In the genomic region with DNA sequence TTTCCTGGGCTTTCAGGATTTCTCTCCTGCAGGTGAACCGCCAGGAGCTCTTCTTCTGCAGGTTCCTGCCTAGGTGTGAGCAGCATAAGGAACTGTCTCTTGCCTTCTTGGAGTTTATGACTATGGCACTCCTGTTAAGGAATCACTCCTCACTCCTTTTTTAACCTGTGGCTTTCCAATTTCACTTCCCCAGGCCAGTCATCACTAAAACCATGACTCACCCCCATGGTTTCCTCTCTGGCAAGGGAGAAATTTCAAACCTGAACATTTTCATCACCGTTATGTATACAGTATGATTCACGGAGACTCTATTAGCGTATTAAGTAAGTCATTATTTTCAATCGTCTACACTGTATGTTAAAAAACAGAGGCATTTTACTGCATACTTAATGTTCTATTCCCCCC, we compare ENCODE assay signal across 8 cellular contexts.
DNase-seq lines count a peak whose midpoint lies in the region; ATAC-seq, FAIRE-seq and TF ChIP-seq lines count a peak whose summit lies in the region.

No MANE protein-coding gene starts in this region.

- SMC1A ChIA-PET in GM12878 (lab: Charles Lee; ENCODE audit: uncharacterized antibody, unreplicated experiment), result interaction anchor here (0.6 to 9.8 kb wide), 10 partner anchors 9 to 321 kb away, joined by 3 to 266 read pairs (median 9); no protein-coding TSS in a partner anchor

- TF ChIP-seq POLR2A in GM12878 (IDR thresholded peaks at IDR 0.05; ENCODE audit: low read depth, low read length), result no peak; the same call in 1 of the 2 replicates

- no peaks in the 10 kb centered on the region for H4K20me1 ChIP-seq in GM12878 (ENCODE audit: control insufficient read depth, insufficient read depth)

- H2AFZ ChIP-seq in ACC112 (ENCODE audit: low read length, unreplicated experiment) (peak overlapping the region; percentile 35), GM12878 (ENCODE audit: control insufficient read depth, low read depth, low read length) (no peak overlapping the region; the same call in 1 of the 2 replicates)

- H3K27ac ChIP-seq in ACC112 (ENCODE audit: low read depth, low read length), result peak overlapping the region; percentile 12
- peak overlapping the region; percentile 97 for H3K27ac ChIP-seq in GM12878 (ENCODE audit: control insufficient read depth, insufficient read depth)
- H3K27ac ChIP-seq in A673 (ENCODE audit: low read depth, low read length, poor library complexity, severe bottlenecking), result no peak overlapping the region

- H3K79me2 ChIP-seq in ACC112 (ENCODE audit: control insufficient read depth, insufficient read depth, low read length, unreplicated experiment) (no peaks in the 10 kb centered on the region), GM12878 (ENCODE audit: control insufficient read depth, insufficient read depth, low read length) (peaks cover 11% of the 10 kb centered on the region)

- peak overlapping the region; percentile 69 for H3K9ac ChIP-seq in GM12878 (ENCODE audit: control insufficient read depth, insufficient read depth, low read length)

- intact Hi-C loops in GM12878 (cut with micrococcal nuclease; ENCODE audit: unreplicated experiment), result loop anchor here (1.0 to 10.0 kb wide), 6 partner anchors 21 to 1384 kb away; partner anchors contain the start of gene TFB1M
- intact Hi-C loops in A673 (cut with micrococcal nuclease; ENCODE audit: unreplicated experiment), result no loop called here

- H3K36me3 ChIP-seq in ACC112 (ENCODE audit: insufficient read depth, low read length) (no peaks in the 10 kb centered on the region), GM12878 (ENCODE audit: control insufficient read depth in 2 of 2, insufficient read depth in 2 of 2, low read length in 1 of 2) (no peaks in the 10 kb centered on the region), A673 (ENCODE audit: insufficient read depth, low read length, poor library complexity, severe bottlenecking) (no peaks in the 10 kb centered on the region)

- POLR2A ChIA-PET in GM12878 (lab: Charles Lee) (interaction anchor here (1.0 to 3.9 kb wide), 6 partner anchors 9 to 69 kb away, joined by 3 to 33 read pairs (median 4); no protein-coding TSS in a partner anchor), A673 (lab: Charles Lee; ENCODE audit: low non-redundant PET) (no interaction called here)

- H3K9me3 ChIP-seq in GM12878 (replicated peaks; ENCODE audit: control insufficient read depth, insufficient read depth, low read length) (peaks cover 1% of the 10 kb centered on the region; the same call in 1 of the 3 replicates), A673 (ENCODE audit: low read depth, low read length, poor library complexity, severe bottlenecking) (no peaks in the 10 kb centered on the region)

- CTCF ChIA-PET in GM12878 (lab: Yijun Ruan, JAX) (interaction anchor here (1.6 to 4.0 kb wide), 6 partner anchors 10 to 93 kb away, joined by 3 to 27 read pairs (median 12); no protein-coding TSS in a partner anchor), A673 (lab: Charles Lee) (no interaction called here)

- in situ Hi-C loops in GM12878 (cut with MboI) (no loop called here), GM13977 (cut with MboI; ENCODE audit: low pct_unique_long_range_greater_than_20kb, low sequenced_read_pairs, unreplicated experiment) (loop anchor here (10.0 kb wide), 1 partner anchor 134 kb away; no protein-coding TSS in a partner anchor)

- DNase-seq in GM12878 (ENCODE audit: low read depth, low spot score) (peak; percentile 85), occipital lobe (lab: John Stamatoyannopoulos, UW) (no peak), GM13977 (ENCODE audit: low spot score) (no peak), A673 (ENCODE audit: low spot score) (no peak)

- BruUV-seq in GM12878 (replicated peaks; lab: Mats Ljungman, UMichigan) (no TSS peak), A673 (replicated peaks; lab: Mats Ljungman, UMichigan) (no TSS peak)

- H3K4me2 ChIP-seq in GM12878 (ENCODE audit: control insufficient read depth, insufficient read depth), result peak overlapping the region; percentile 87

- TF ChIP-seq CTCF in GM12878 (IDR thresholded peaks at IDR 0.05 in 2 of 3, conservative IDR thresholded peaks at IDR 0.05 in 1 of 3; ENCODE audit: control insufficient read depth in 2 of 3, extremely low read depth in 1 of 3, insufficient read depth in 1 of 3, low read depth in 3 of 3, low read length in 3 of 3), result no peak
- no peak for TF ChIP-seq CTCF in GM13977 (IDR thresholded peaks at IDR 0.05; ENCODE audit: extremely low read depth, insufficient read depth, missing control alignments)
- TF ChIP-seq CTCF in A673 (conservative IDR thresholded peaks at IDR 0.05; ENCODE audit: low read depth, low read length), result no peak

- FAIRE-seq in GM12878 (lab: Jason Lieb, UNC), result peak; percentile 92

- peak overlapping the region; percentile 8; the same call in 1 of the 2 replicates for H3K4me3 ChIP-seq in ACC112 (ENCODE audit: low read depth, low read length)
- peak overlapping the region; percentile 65 for H3K4me3 ChIP-seq in GM12878
- no peak overlapping the region for H3K4me3 ChIP-seq in A673 (ENCODE audit: low read depth, low read length, poor library complexity, severe bottlenecking)

- ATAC-seq in GM21381 (IDR thresholded peaks at IDR 0.05; ENCODE audit: unreplicated experiment) (peak; percentile 45), HG03457 (IDR thresholded peaks at IDR 0.05; ENCODE audit: unreplicated experiment) (peak; percentile 36), GM12878 (peak; percentile 66), GM19455 (IDR thresholded peaks at IDR 0.05; ENCODE audit: unreplicated experiment) (no peak)

- TF ChIP-seq EP300 in GM12878 (IDR thresholded peaks at IDR 0.05; ENCODE audit: borderline replicate concordance in 1 of 2, control insufficient read depth in 1 of 2, low read depth in 2 of 2, low read length in 2 of 2), result peak; percentile 85 to 92

- RAD21 ChIA-PET in GM12878 (lab: Charles Lee; ENCODE audit: unreplicated experiment), result interaction anchor here (0.9 to 6.1 kb wide), 9 partner anchors 9 to 80 kb away, joined by 3 to 136 read pairs (median 16); partner anchors contain the start of gene ARID1B

- H3K4me1 ChIP-seq in ACC112 (ENCODE audit: control insufficient read depth, insufficient read depth, low read length, unreplicated experiment) (peaks cover 14% of the 10 kb centered on the region), GM12878 (ENCODE audit: control insufficient read depth, insufficient read depth, low read length) (peaks cover 57% of the 10 kb centered on the region), A673 (ENCODE audit: insufficient read depth, low read length, poor library complexity, severe bottlenecking) (no peaks in the 10 kb centered on the region)

- 1% methylated on average over 5 of the region's 5 CpGs for whole genome bisulfite sequencing in GM12878 (ENCODE audit: insufficient coverage, insufficient replicate concordance, low lambda C conversion rate, missing lambda C conversion rate)

- peak; percentile 39; the same call in 1 of the 2 replicates for TF ChIP-seq RAD21 in GM12878 (IDR thresholded peaks at IDR 0.05; ENCODE audit: insufficient read depth, low read depth, low read length)

- H3K27me3 ChIP-seq in ACC112 (ENCODE audit: insufficient read depth, low read length), result no peaks in the 10 kb centered on the region
- H3K27me3 ChIP-seq in GM12878 (replicated peaks in 1 of 2; ENCODE audit: control insufficient read depth in 2 of 2, insufficient read depth in 2 of 2, low read length in 1 of 2), result no peaks in the 10 kb centered on the region
- H3K27me3 ChIP-seq in A673 (replicated peaks; ENCODE audit: insufficient read depth, low read depth, low read length, poor library complexity), result peaks cover 8% of the 10 kb centered on the region

TF ChIP-seq in GM12878, 131 proteins besides CTCF, POLR2A, EP300 and RAD21 (continues in another document):
- TF ChIP-seq ZNF217 (IDR thresholded peaks at IDR 0.05) (0 out of 2 replicates have a peak, but pooled peaks have one; percentile 26), HDAC2 (IDR thresholded peaks at IDR 0.05) (no peak), NFYA (IDR thresholded peaks at IDR 0.05; ENCODE audit: borderline replicate concordance, low read depth, low read length) (no peak), MTA2 (IDR thresholded peaks at IDR 0.05; ENCODE audit: low read depth) (peak; percentile 72), ZNF24 (IDR thresholded peaks at IDR 0.05) (no peak), BRCA1 (IDR thresholded peaks at IDR 0.05; ENCODE audit: low read depth, low read length) (no peak), DPF2 (IDR thresholded peaks at IDR 0.05) (peak; percentile 93), POU2F2 (IDR thresholded peaks at IDR 0.05; ENCODE audit: borderline replicate concordance, low read depth, low read length) (0 out of 3 replicates have a peak, but pooled peaks have one; percentile 47), MYC (IDR thresholded peaks at IDR 0.05; ENCODE audit: insufficient read depth, insufficient read length, insufficient replicate concordance, low read length, severe bottlenecking) (no peak), TAF1 (IDR thresholded peaks at IDR 0.05; ENCODE audit: borderline replicate concordance, low read depth, low read length) (0 out of 2 replicates have a peak, but pooled peaks have one; percentile 43)
- TF ChIP-seq, protein P1, sequence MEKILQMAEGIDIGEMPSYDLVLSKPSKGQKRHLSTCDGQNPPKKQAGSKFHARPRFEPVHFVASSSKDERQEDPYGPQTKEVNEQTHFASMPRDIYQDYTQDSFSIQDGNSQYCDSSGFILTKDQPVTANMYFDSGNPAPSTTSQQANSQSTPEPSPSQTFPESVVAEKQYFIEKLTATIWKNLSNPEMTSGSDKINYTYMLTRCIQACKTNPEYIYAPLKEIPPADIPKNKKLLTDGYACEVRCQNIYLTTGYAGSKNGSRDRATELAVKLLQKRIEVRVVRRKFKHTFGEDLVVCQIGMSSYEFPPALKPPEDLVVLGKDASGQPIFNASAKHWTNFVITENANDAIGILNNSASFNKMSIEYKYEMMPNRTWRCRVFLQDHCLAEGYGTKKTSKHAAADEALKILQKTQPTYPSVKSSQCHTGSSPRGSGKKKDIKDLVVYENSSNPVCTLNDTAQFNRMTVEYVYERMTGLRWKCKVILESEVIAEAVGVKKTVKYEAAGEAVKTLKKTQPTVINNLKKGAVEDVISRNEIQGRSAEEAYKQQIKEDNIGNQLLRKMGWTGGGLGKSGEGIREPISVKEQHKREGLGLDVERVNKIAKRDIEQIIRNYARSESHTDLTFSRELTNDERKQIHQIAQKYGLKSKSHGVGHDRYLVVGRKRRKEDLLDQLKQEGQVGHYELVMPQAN (conservative IDR thresholded peaks at IDR 0.05), result no peak; the same call in 1 of the 2 replicates
- TF ChIP-seq, protein P2, sequence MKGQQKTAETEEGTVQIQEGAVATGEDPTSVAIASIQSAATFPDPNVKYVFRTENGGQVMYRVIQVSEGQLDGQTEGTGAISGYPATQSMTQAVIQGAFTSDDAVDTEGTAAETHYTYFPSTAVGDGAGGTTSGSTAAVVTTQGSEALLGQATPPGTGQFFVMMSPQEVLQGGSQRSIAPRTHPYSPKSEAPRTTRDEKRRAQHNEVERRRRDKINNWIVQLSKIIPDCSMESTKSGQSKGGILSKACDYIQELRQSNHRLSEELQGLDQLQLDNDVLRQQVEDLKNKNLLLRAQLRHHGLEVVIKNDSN (IDR thresholded peaks at IDR 0.05; ENCODE audit: borderline replicate concordance, extremely low read length, insufficient read depth, low read depth, low read length), result no peak
